In the genomic region with DNA sequence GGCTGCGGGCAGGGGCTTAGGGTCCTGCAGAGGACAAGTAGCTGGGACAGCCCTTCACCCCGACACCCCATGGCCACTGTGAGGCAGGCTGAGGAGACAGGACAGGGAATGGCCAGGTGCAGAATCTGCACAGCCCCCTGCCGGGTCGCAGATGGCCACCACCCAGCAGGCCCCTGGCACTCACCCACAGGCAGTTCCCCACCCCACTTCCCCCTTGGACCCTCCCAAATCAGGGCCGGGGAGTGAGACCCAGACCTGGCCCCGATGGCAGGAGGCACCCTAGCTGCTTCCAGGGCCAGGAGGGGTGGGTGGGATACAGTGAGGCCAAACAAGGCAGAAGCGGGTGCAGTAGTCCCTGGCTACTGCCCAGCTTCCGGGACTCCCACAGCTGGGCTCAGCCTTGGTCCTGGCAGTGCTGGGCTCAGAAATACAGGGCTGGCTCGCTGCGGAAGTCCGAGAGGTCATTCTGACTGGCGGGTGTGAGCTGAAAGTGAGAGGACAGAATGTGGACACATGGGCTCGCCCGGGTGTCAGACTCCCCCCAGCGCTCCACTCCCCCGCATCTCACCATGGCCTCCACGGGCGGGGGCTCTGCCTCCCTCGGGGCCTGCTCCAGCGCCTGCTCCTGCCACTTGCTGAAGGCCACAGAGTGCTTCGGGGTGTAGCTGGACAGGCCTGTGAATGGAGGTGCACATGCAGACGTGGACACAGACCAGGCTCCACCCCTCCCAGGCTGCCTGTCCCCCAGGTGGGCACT, we compare ENCODE assay signal across 1 cellular context.
TF ChIP-seq lines count a peak whose summit lies in the region.

No MANE protein-coding gene starts in this region.

TF ChIP-seq in K562, 482 proteins besides CTCF, POLR2A, EP300 and RAD21:
- TF ChIP-seq RBFOX2 (IDR thresholded peaks at IDR 0.05; ENCODE audit: low read depth, low read length) (peak; percentile 51), ZNF23 (CRISPR knock-in tag; IDR thresholded peaks at IDR 0.05) (no peak), PCBP1 (IDR thresholded peaks at IDR 0.05; ENCODE audit: low read depth, low read length, poor library complexity, severe bottlenecking) (peak; percentile 54), POLR2G (IDR thresholded peaks at IDR 0.05; ENCODE audit: low read depth, low read length) (peak; percentile 58), ASH1L (IDR thresholded peaks at IDR 0.05; ENCODE audit: borderline replicate concordance, low read depth, partially characterized antibody) (no peak), RBM22 (IDR thresholded peaks at IDR 0.05; ENCODE audit: low read depth, low read length, poor library complexity, severe bottlenecking) (peak; percentile 53)
- TF ChIP-seq, protein P1, sequence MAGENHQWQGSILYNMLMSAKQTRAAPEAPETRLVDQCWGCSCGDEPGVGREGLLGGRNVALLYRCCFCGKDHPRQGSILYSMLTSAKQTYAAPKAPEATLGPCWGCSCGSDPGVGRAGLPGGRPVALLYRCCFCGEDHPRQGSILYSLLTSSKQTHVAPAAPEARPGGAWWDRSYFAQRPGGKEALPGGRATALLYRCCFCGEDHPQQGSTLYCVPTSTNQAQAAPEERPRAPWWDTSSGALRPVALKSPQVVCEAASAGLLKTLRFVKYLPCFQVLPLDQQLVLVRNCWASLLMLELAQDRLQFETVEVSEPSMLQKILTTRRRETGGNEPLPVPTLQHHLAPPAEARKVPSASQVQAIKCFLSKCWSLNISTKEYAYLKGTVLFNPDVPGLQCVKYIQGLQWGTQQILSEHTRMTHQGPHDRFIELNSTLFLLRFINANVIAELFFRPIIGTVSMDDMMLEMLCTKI (IDR thresholded peaks at IDR 0.05; ENCODE audit: partially characterized antibody), result no peak
